In the genomic region with DNA sequence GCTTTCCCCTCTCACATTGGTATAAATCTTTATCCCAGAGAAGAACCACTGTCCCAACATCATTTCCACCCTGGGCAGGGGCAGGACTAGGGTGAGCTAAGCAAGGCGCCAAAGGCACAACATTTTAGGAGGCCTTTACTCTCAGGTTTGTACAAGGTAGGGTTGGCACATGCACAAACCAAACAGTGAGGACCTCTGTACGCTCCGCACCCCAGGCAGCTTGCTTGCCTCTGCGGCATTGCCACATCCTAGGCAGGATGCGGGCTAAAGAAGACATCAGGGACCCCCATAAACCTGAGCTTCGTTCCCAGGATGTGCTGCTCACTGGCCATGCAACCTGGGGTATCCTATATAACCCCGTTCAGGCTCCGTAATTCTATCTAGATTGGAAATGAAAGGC, we compare ENCODE assay signal across 17 cellular contexts.
DNase-seq lines count a peak whose midpoint lies in the region; ATAC-seq and TF ChIP-seq lines count a peak whose summit lies in the region.
"Had no signal": no experiment of that assay in that cellular context is flagged by ENCODE, and none has a peak within 500 bp of the region (broad histone marks: within the 10 kb centered on the region; RNA-seq: fewer than 3 reads in every experiment).

No MANE protein-coding gene starts in this region.

- intact Hi-C loops in right cardiac atrium (cut with DNase I) (loop anchor here in 1 of 4 donors (5.0 kb wide), 1 partner anchor 50 kb away; no protein-coding TSS in a partner anchor), cardiac septum (cut with DNase I) (loop anchor here (5.0 to 10.0 kb wide), 3 partner anchors 50 to 212 kb away; a partner anchor contains a TSS), esophagus squamous epithelium (cut with DNase I) (no loop called here)

- DNase-seq in right cardiac atrium (no peak), cardiac septum (ENCODE audit: low spot score) (no peak), esophagus squamous epithelium (lab: John Stamatoyannopoulos, UW) (no peak), omental fat pad (ENCODE audit: low spot score) (no peak), EL (no peak), NCI-H2081 treated with DMSO at 0.1 percent for 48 hours (lab: John Stamatoyannopoulos, UW) (no peak), GM19238 (ENCODE audit: insufficient read length, low spot score) (no peak), NCI-H2029 (lab: John Stamatoyannopoulos, UW) (no peak)
- DNase-seq: CD8-positive, alpha-beta T cell; DND-41; H9; MG63; NCI-H1105 treated with DMSO at 0.1 percent for 48 hours; NCI-H187; NCI-H2171; NCI-H774; PC-9 had no signal

- TF ChIP-seq POLR2A in esophagus squamous epithelium (IDR thresholded peaks at IDR 0.05), result no peak

- 67% methylated on average over 8 of the region's 8 CpGs for WGBS in right cardiac atrium
- WGBS in esophagus squamous epithelium, 2 donors, result 83% methylated on average over 3 of the region's 8 CpGs; no CpG with 5 or more reads in 1 of the 2 donors

- ATAC-seq in right cardiac atrium, result no peak
- peak; percentile 11 for ATAC-seq in omental fat pad (ENCODE audit: low FRiP score)
- ATAC-seq: CD8-positive, alpha-beta T cell had no signal

- no peaks in the 10 kb centered on the region for H3K9me3 ChIP-seq in right cardiac atrium (ENCODE audit: control insufficient read depth, low read length)
- no peaks in the 10 kb centered on the region for H3K9me3 ChIP-seq in esophagus squamous epithelium
- H3K9me3 ChIP-seq: MG63 had no signal

- H3K4me1 ChIP-seq in right cardiac atrium (ENCODE audit: control insufficient read depth, insufficient read depth, low read length), result peaks cover 19% of the 10 kb centered on the region
- H3K4me1 ChIP-seq in esophagus squamous epithelium, result peaks cover 0 to 46% (median 0%) of the 10 kb centered on the region in 3 donors

- H3K27me3 ChIP-seq in right cardiac atrium (ENCODE audit: control insufficient read depth, insufficient read depth) (no peaks in the 10 kb centered on the region), esophagus squamous epithelium (no peaks in the 10 kb centered on the region)
- H3K27me3 ChIP-seq: MG63 had no signal

- H3K27ac ChIP-seq in right cardiac atrium (ENCODE audit: low read length) (peak overlapping the region; percentile 57), esophagus squamous epithelium (peak overlapping the region in 3 of 4 donors; percentile 30 to 63 (median 45))
- H3K27ac ChIP-seq: PC-9 had no signal

- H3K36me3 ChIP-seq in esophagus squamous epithelium, result peaks cover 0 to 86% (median 7%) of the 10 kb centered on the region in 3 donors

- no peak overlapping the region for H3K4me3 ChIP-seq in right cardiac atrium (ENCODE audit: low read length)
- H3K4me3 ChIP-seq in esophagus squamous epithelium, result no peak overlapping the region
- H3K4me3 ChIP-seq: MG63, PC-9 had no signal

- no peak for TF ChIP-seq CTCF in esophagus squamous epithelium (IDR thresholded peaks at IDR 0.05)
- no peak for TF ChIP-seq CTCF in omental fat pad (IDR thresholded peaks at IDR 0.05)
